In the genomic region with DNA sequence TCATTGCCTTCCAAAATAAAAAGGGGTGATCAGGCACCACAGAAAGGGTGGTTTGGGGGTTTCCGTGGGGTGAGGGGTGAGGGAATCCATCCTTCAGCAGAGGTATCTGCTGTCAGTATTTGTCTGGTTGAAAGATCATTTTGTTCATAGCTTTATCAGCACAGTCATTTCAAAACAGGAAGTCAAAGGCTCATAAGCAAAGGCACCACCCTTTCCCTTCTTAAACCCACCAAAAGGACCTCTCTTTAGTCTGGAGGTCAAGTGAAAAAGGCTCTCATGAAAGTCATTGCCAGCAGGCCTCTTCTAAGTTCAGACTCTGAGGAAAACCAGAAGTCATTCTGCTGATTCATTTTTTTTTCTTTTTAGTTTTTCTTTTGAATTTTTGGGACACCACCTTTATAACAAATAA, we compare ENCODE assay signal across 8 cellular contexts. TPM values are rescaled to one million over a fixed set of nuclear protein-coding genes. Genes with fewer than 3 reads are reported as not detected.
DNase-seq lines count a peak whose midpoint lies in the region; ATAC-seq, FAIRE-seq and TF ChIP-seq lines count a peak whose summit lies in the region.

No MANE protein-coding gene starts in this region.

- CTCF ChIA-PET in RWPE1 (lab: Yijun Ruan, JAX) = interaction anchor here (0.6 kb wide), 1 partner anchor 12 kb away, joined by 3 read pairs; no protein-coding TSS in a partner anchor

- peak overlapping the region; percentile 92 to 99 (median 97) for H3K27ac Mint-ChIP-seq in CD4-positive, CD25-positive, alpha-beta regulatory T cell
- peak overlapping the region; percentile 89 for H3K27ac Mint-ChIP-seq in activated naive CD8-positive, alpha-beta T cell treated with anti-CD3 and anti-CD28 coated beads for 36 hours
- H3K27ac Mint-ChIP-seq in stimulated activated naive CD8-positive, alpha-beta T cell treated with anti-CD3 and anti-CD28 coated beads, Interleukin-15, amount 100 ng/mL, for 72 hours = peak overlapping the region; percentile 60 to 61

- H3K4me3 ChIP-seq in CD4-positive, CD25-positive, alpha-beta regulatory T cell (ENCODE audit: low read depth, low read length) = peak overlapping the region; percentile 97
- H3K4me3 ChIP-seq in small intestine (ENCODE audit: low read depth in 1 of 2, low read length in 2 of 2) = no peak overlapping the region

- no peaks in the 10 kb centered on the region for H3K27me3 ChIP-seq in CD4-positive, CD25-positive, alpha-beta regulatory T cell (ENCODE audit: control insufficient read depth, insufficient read depth, low read length)
- H3K27me3 ChIP-seq in small intestine (ENCODE audit: control insufficient read depth in 2 of 2, insufficient read depth in 2 of 2, low read length in 2 of 2) = no peaks in the 10 kb centered on the region

- WGBS in small intestine, 3 donors = 51 to 76% (median 58%) methylated on average over 1 of the region's 1 CpG

- FAIRE-seq in small intestine (lab: Jason Lieb, UNC) = no peak

- no peak for TF ChIP-seq CTCF in RWPE1 (conservative IDR thresholded peaks at IDR 0.05; ENCODE audit: low read depth)

- H3K9me3 ChIP-seq in CD4-positive, CD25-positive, alpha-beta regulatory T cell (ENCODE audit: control insufficient read depth in 2 of 2, low read length in 2 of 2) = no peaks in the 10 kb centered on the region
- H3K9me3 ChIP-seq in small intestine (ENCODE audit: control insufficient read depth, low read depth) = no peaks in the 10 kb centered on the region

- H3K4me1 ChIP-seq in CD4-positive, CD25-positive, alpha-beta regulatory T cell (ENCODE audit: control insufficient read depth, insufficient read depth, low read length, poor library complexity, severe bottlenecking) = peaks cover 86% of the 10 kb centered on the region
- H3K4me1 ChIP-seq in small intestine (ENCODE audit: control insufficient read depth in 2 of 2, insufficient read depth in 1 of 2, low read depth in 1 of 2, low read length in 1 of 2) = peaks cover 0 to 5% of the 10 kb centered on the region in 2 donors

- H3K27me3 Mint-ChIP-seq in CD4-positive, CD25-positive, alpha-beta regulatory T cell = no peaks in the 10 kb centered on the region
- H3K27me3 Mint-ChIP-seq in activated naive CD8-positive, alpha-beta T cell treated with anti-CD3 and anti-CD28 coated beads for 36 hours = no peaks in the 10 kb centered on the region
- H3K27me3 Mint-ChIP-seq in stimulated activated naive CD8-positive, alpha-beta T cell treated with anti-CD3 and anti-CD28 coated beads, Interleukin-15, amount 100 ng/mL, for 72 hours = no peaks in the 10 kb centered on the region

- H3K36me3 ChIP-seq in CD4-positive, CD25-positive, alpha-beta regulatory T cell (ENCODE audit: control insufficient read depth, insufficient read depth, low read length) = no peaks in the 10 kb centered on the region
- no peaks in the 10 kb centered on the region for H3K36me3 ChIP-seq in small intestine (ENCODE audit: control insufficient read depth in 2 of 2, insufficient read depth in 2 of 2, low read length in 2 of 2)

- ATAC-seq in CD4-positive, CD25-positive, alpha-beta regulatory T cell (ENCODE audit: low read depth in 2 of 2) = peak; percentile 56 to 64
- ATAC-seq in GM19438 (IDR thresholded peaks at IDR 0.05; ENCODE audit: low read depth, unreplicated experiment) (peak; percentile 46), GM19328 (IDR thresholded peaks at IDR 0.05; ENCODE audit: unreplicated experiment) (no peak)
- ATAC-seq in stimulated activated naive CD8-positive, alpha-beta T cell treated with anti-CD3 and anti-CD28 coated beads, Interleukin-15, amount 100 ng/mL, for 72 hours = peak; percentile 74

- H3K9me3 Mint-ChIP-seq in CD4-positive, CD25-positive, alpha-beta regulatory T cell = peaks cover 0 to 1% (median 0%) of the 10 kb centered on the region in 7 donors
- no peaks in the 10 kb centered on the region for H3K9me3 Mint-ChIP-seq in activated naive CD8-positive, alpha-beta T cell treated with anti-CD3 and anti-CD28 coated beads for 36 hours
- no peaks in the 10 kb centered on the region for H3K9me3 Mint-ChIP-seq in stimulated activated naive CD8-positive, alpha-beta T cell treated with anti-CD3 and anti-CD28 coated beads, Interleukin-15, amount 100 ng/mL, for 72 hours

- in situ Hi-C loops in KBM-7 (cut with MboI; ENCODE audit: low pct_unique_long_range_greater_than_20kb, low sequenced_read_pairs) = no loop called here

- DNase-seq in CD4-positive, CD25-positive, alpha-beta regulatory T cell = peak; percentile 55 to 89 (median 69)
- peak; percentile 79 for DNase-seq in KBM-7
- DNase-seq in activated naive CD8-positive, alpha-beta T cell treated with anti-CD3 and anti-CD28 coated beads for 36 hours = peak; percentile 50
- peak in 1 of 2 donors; percentile 37 for DNase-seq in stimulated activated naive CD8-positive, alpha-beta T cell treated with anti-CD3 and anti-CD28 coated beads, Interleukin-15, amount 100 ng/mL, for 72 hours
- no peak for DNase-seq in RWPE1 (ENCODE audit: low spot score)
- no peak for DNase-seq in small intestine

- H3K4me3 Mint-ChIP-seq in CD4-positive, CD25-positive, alpha-beta regulatory T cell = peak overlapping the region; percentile 82 to 91 (median 89)
- H3K4me3 Mint-ChIP-seq in activated naive CD8-positive, alpha-beta T cell treated with anti-CD3 and anti-CD28 coated beads for 36 hours = peak overlapping the region; percentile 60
- H3K4me3 Mint-ChIP-seq in stimulated activated naive CD8-positive, alpha-beta T cell treated with anti-CD3 and anti-CD28 coated beads, Interleukin-15, amount 100 ng/mL, for 72 hours = peak overlapping the region; percentile 65 to 76

- POLR2A ChIA-PET in RWPE1 (lab: Yijun Ruan, JAX; ENCODE audit: low non-redundant PET) = no interaction called here

- H3K4me1 Mint-ChIP-seq in CD4-positive, CD25-positive, alpha-beta regulatory T cell = peaks cover 36 to 81% (median 60%) of the 10 kb centered on the region in 4 donors
- peaks cover 74% of the 10 kb centered on the region for H3K4me1 Mint-ChIP-seq in activated naive CD8-positive, alpha-beta T cell treated with anti-CD3 and anti-CD28 coated beads for 36 hours
- H3K4me1 Mint-ChIP-seq in stimulated activated naive CD8-positive, alpha-beta T cell treated with anti-CD3 and anti-CD28 coated beads, Interleukin-15, amount 100 ng/mL, for 72 hours = peaks cover 88% of the 10 kb centered on the region

- peak overlapping the region; percentile 88 for H3K27ac ChIP-seq in CD4-positive, CD25-positive, alpha-beta regulatory T cell (ENCODE audit: insufficient read depth, low read length, poor library complexity, severe bottlenecking)
- no peak overlapping the region for H3K27ac ChIP-seq in RWPE1
- H3K27ac ChIP-seq in small intestine (ENCODE audit: low read depth in 1 of 2, low read length in 1 of 2) = peak overlapping the region in 1 of 2 donors; percentile 50

- H3K36me3 Mint-ChIP-seq in CD4-positive, CD25-positive, alpha-beta regulatory T cell = peaks cover 19% of the 10 kb centered on the region
- H3K36me3 Mint-ChIP-seq in activated naive CD8-positive, alpha-beta T cell treated with anti-CD3 and anti-CD28 coated beads for 36 hours = peaks cover 14% of the 10 kb centered on the region

RNA-seq across cellular contexts. Expression of gene CHST11, which starts 6.2 kb away (rescaled TPM):
- total RNA-seq in CD4-positive, CD25-positive, alpha-beta regulatory T cell = 192 TPM
- 100 to 1,000 TPM in 2 of 4 donors, 10 to 100 TPM in 2; 70.2 to 114 (median 99.5) TPM for polyA plus RNA-seq in CD4-positive, CD25-positive, alpha-beta regulatory T cell
- 10 to 100 TPM; 19.1 to 21.9 TPM for total RNA-seq in activated naive CD8-positive, alpha-beta T cell treated with anti-CD3 and anti-CD28 coated beads for 36 hours
- 1 to 10 TPM in 2 of 3 donors, under 1 TPM in 1; 0.89 to 2.9 (median 1.1) TPM for polyA plus RNA-seq in small intestine

Comparison
In these comparisons a context has a peak if more than half of its experiments do, and no peak if none do; other contexts are left out.
1. DNase-seq: peak in CD4-positive, CD25-positive, alpha-beta regulatory T cell (3 of 3), KBM-7 (single experiment) and activated naive CD8-positive, alpha-beta T cell treated with anti-CD3 and anti-CD28 coated beads for 36 hours (single experiment); none in RWPE1 (single experiment) and small intestine (single experiment).
2. Peak in every context shown above with its lines, with median percentiles within 50 percentile points of each other: H3K27ac Mint-ChIP-seq and H3K4me3 Mint-ChIP-seq.